Comparison of ENCODE assay signal across 7 cellular contexts in genomic region chr11:45982656-45983470, GRCh38.
DNase-seq lines count a peak whose midpoint lies in the region; ATAC-seq lines count a peak whose summit lies in the region.

No MANE protein-coding gene starts in this region.

- H4K12ac ChIP-seq in trophoblast cell (ENCODE audit: low read depth, low read length), result no peak overlapping the region

- no peak overlapping the region for H3K14ac ChIP-seq in trophoblast cell (ENCODE audit: low read length)

- H4K8ac ChIP-seq in trophoblast cell (ENCODE audit: low read depth, low read length), result no peak overlapping the region

- H3K9me3 ChIP-seq in HAP-1 (no peaks in the 10 kb centered on the region), trophoblast cell (ENCODE audit: insufficient read depth, low read depth, low read length) (no peaks in the 10 kb centered on the region)

- H3K4me2 ChIP-seq in trophoblast cell (ENCODE audit: low read length), result peak overlapping the region; percentile 43

- no peak overlapping the region for H3K4ac ChIP-seq in trophoblast cell (ENCODE audit: low read depth, low read length)

- H3K9ac ChIP-seq in trophoblast cell (ENCODE audit: low read length), result no peak overlapping the region

- H3K79me1 ChIP-seq in trophoblast cell (ENCODE audit: low read length), result no peaks in the 10 kb centered on the region

- H2AFZ ChIP-seq in trophoblast cell (ENCODE audit: insufficient read depth, low read length, poor library complexity), result no peak overlapping the region

- H3K4me3 ChIP-seq in HAP-1 (no peak overlapping the region), trophoblast cell (ENCODE audit: low read depth, low read length) (no peak overlapping the region)

- H3K27me3 ChIP-seq in HAP-1 (ENCODE audit: low read depth) (no peaks in the 10 kb centered on the region), trophoblast cell (ENCODE audit: insufficient read depth, low read length) (no peaks in the 10 kb centered on the region)

- in situ Hi-C loops in HAP-1 (cut with MboI; ENCODE audit: low sequenced_read_pairs), result no loop called here

- no peak overlapping the region for H3K27ac ChIP-seq in trophoblast cell (ENCODE audit: low read depth, low read length)

- no peak overlapping the region for H3K23ac ChIP-seq in trophoblast cell (ENCODE audit: low read length)

- no peak overlapping the region for H3K18ac ChIP-seq in trophoblast cell (ENCODE audit: low read length)

- H2BK12ac ChIP-seq in trophoblast cell (ENCODE audit: low read length), result no peak overlapping the region

- H2BK5ac ChIP-seq in trophoblast cell (ENCODE audit: low read depth, low read length, poor library complexity), result no peak overlapping the region

- no CpG with 5 or more reads among the region's 8 CpGs for WGBS in trophoblast cell (ENCODE audit: extremely low coverage, insufficient coverage, insufficient read length)

- peak; percentile 50 to 76 for DNase-seq in HAP-1 (ENCODE audit: low spot score in 2 of 2)
- peak; percentile 23 for DNase-seq in RPMI7951 (ENCODE audit: low read depth)
- peak; percentile 42 to 70 for DNase-seq in trophoblast cell
- DNase-seq in NCI-H128 (lab: John Stamatoyannopoulos, UW; ENCODE audit: unreplicated experiment), result no peak
- no peak for DNase-seq in effector CD4-positive, alpha-beta T cell

- H3K36me3 ChIP-seq in HAP-1 (replicated peaks), result peaks cover 4% of the 10 kb centered on the region
- peaks cover 0 to 2% of the 10 kb centered on the region in 2 experiments for H3K36me3 ChIP-seq in trophoblast cell (ENCODE audit: control insufficient read depth in 1 of 2, insufficient read depth in 2 of 2, low read length in 2 of 2)

- no peaks in the 10 kb centered on the region for H3K79me2 ChIP-seq in trophoblast cell (ENCODE audit: control insufficient read depth, insufficient read depth, low read length, poor library complexity)

- no peak overlapping the region for H4K91ac ChIP-seq in trophoblast cell (ENCODE audit: low read depth, low read length)

- H2BK120ac ChIP-seq in trophoblast cell (ENCODE audit: insufficient read depth, low read length, poor library complexity), result no peak overlapping the region

- ATAC-seq in esophagus mucosa (peak; percentile 62), HG02588 (IDR thresholded peaks at IDR 0.05; ENCODE audit: unreplicated experiment) (no peak)

- peaks cover 16% of the 10 kb centered on the region for H3K4me1 ChIP-seq in HAP-1
- H3K4me1 ChIP-seq in trophoblast cell (ENCODE audit: control insufficient read depth in 1 of 2, insufficient read depth in 2 of 2, low read length in 2 of 2), result peaks cover 0 to 2% of the 10 kb centered on the region in 2 experiments

- no peak overlapping the region for H2AK5ac ChIP-seq in trophoblast cell (ENCODE audit: low read length)

Comparison
In these comparisons a context has a peak if more than half of its experiments do, and no peak if none do; other contexts are left out.
1. DNase-seq: peak in HAP-1 (2 of 2), RPMI7951 (single experiment) and trophoblast cell (2 of 2); none in NCI-H128 (single experiment) and effector CD4-positive, alpha-beta T cell (single experiment).